ENCODE assay signal across 8 cellular contexts in genomic region chr6:16332175-16332542, GRCh38.
DNase-seq lines count a peak whose midpoint lies in the region; ATAC-seq and TF ChIP-seq lines count a peak whose summit lies in the region.

No MANE protein-coding gene starts in this region.

- peak overlapping the region; percentile 6 to 72 (median 44); a peak in 21 of 22 replicates for H3K4me2 ChIP-seq in BLaER1 treated with 17β-estradiol and CSF1 and Interleukin-3, amounts not matched to agents 10 nM and 100 nM

- H3K4me1 ChIP-seq in BLaER1 treated with 17β-estradiol and CSF1 and Interleukin-3, amounts not matched to agents 10 nM and 100 nM: peaks cover 29 to 52% (median 39%) of the 10 kb centered on the region in 10 experiments

- peaks cover 0 to 15% (median 4%) of the 10 kb centered on the region in 11 experiments; a peak in 15 of 22 replicates for H3K36me3 ChIP-seq in BLaER1 treated with 17β-estradiol and CSF1 and Interleukin-3, amounts not matched to agents 10 nM and 100 nM

- no peaks in the 10 kb centered on the region for H3K9me3 Mint-ChIP-seq in chondrocyte (ENCODE audit: low read depth)

- H4K20me1 ChIP-seq in BLaER1 treated with 17β-estradiol and CSF1 and Interleukin-3, amounts not matched to agents 10 nM and 100 nM: peaks cover 0 to 60% (median 0%) of the 10 kb centered on the region in 11 experiments; a peak in 5 of 22 replicates

- no peak overlapping the region for H3K27ac ChIP-seq in BLaER1 treated with 17β-estradiol and CSF1 and Interleukin-3, amounts not matched to agents 10 nM and 100 nM

- ATAC-seq in GM19023 (IDR thresholded peaks at IDR 0.05; ENCODE audit: unreplicated experiment) (peak; percentile 85), HG03139 (IDR thresholded peaks at IDR 0.05; ENCODE audit: unreplicated experiment) (peak; percentile 64)

- no peaks in the 10 kb centered on the region for H3K27me3 ChIP-seq in BLaER1 treated with 17β-estradiol and CSF1 and Interleukin-3, amounts not matched to agents 10 nM and 100 nM

- DNase-seq in NCI-H2196 (lab: John Stamatoyannopoulos, UW; ENCODE audit: unreplicated experiment) (peak; percentile 64), chondrocyte (ENCODE audit: low spot score) (no peak), left kidney (ENCODE audit: low read depth, low spot score) (peak; percentile 92)
- DNase-seq in activated CD4-positive, alpha-beta T cell treated with anti-CD3 and anti-CD28 coated beads for 1 hour: peak; percentile 69
- peak; percentile 73 to 77 for DNase-seq in stimulated activated CD4-positive, alpha-beta T cell treated with anti-CD3 and anti-CD28 coated beads, Interleukin-4, amount 100 ng/mL, for 4 hours

- no peak overlapping the region for H3K4me3 Mint-ChIP-seq in chondrocyte (ENCODE audit: unreplicated experiment)

- peak; percentile 85 for TF ChIP-seq CTCF in chondrocyte (IDR thresholded peaks at IDR 0.05)

- H3K36me3 Mint-ChIP-seq in chondrocyte (ENCODE audit: low read depth): peaks cover 5% of the 10 kb centered on the region

- H3K27me3 Mint-ChIP-seq in chondrocyte (ENCODE audit: low read depth): no peaks in the 10 kb centered on the region

- peaks cover 31% of the 10 kb centered on the region for H3K4me1 Mint-ChIP-seq in chondrocyte (ENCODE audit: low read depth)

- H3K9me3 ChIP-seq in BLaER1 treated with 17β-estradiol and CSF1 and Interleukin-3, amounts not matched to agents 10 nM and 100 nM (replicated peaks in 1 of 11): peaks cover 0 to 9% (median 2%) of the 10 kb centered on the region in 11 experiments; a peak in 16 of 22 replicates

- no peak overlapping the region for H3K27ac Mint-ChIP-seq in chondrocyte (ENCODE audit: unreplicated experiment)

- no peak overlapping the region for H3K4me3 ChIP-seq in BLaER1 treated with 17β-estradiol and CSF1 and Interleukin-3, amounts not matched to agents 10 nM and 100 nM

- H3K9ac ChIP-seq in BLaER1 treated with 17β-estradiol and CSF1 and Interleukin-3, amounts not matched to agents 10 nM and 100 nM: no peak overlapping the region
